1 cellular context compared by ENCODE assay signal in genomic region chr12:45284096-45284901, GRCh38.
TF ChIP-seq lines count a peak whose summit lies in the region.

No MANE protein-coding gene starts in this region.

TF ChIP-seq in SK-N-SH, 30 proteins besides CTCF, POLR2A, EP300 and RAD21 (continued from another document):
- TF ChIP-seq MXI1 (IDR thresholded peaks at IDR 0.05; ENCODE audit: low read depth, low read length) (no peak), SIN3A (IDR thresholded peaks at IDR 0.05; ENCODE audit: borderline replicate concordance, low read depth, low read length) (no peak), POLR2AphosphoS5 (IDR thresholded peaks at IDR 0.05; ENCODE audit: low read depth, low read length) (peak; percentile 48; the same call in 1 of the 2 replicates), JUND (IDR thresholded peaks at IDR 0.05) (peak; percentile 69), NRF1 (IDR thresholded peaks at IDR 0.05; ENCODE audit: low read depth, low read length) (no peak), MAX (IDR thresholded peaks at IDR 0.05; ENCODE audit: low read depth) (peak; percentile 42; the same call in 1 of the 2 replicates), ELF1 (IDR thresholded peaks at IDR 0.05) (no peak), RXRA (IDR thresholded peaks at IDR 0.05; ENCODE audit: borderline replicate concordance, low read depth) (peak; percentile 93), FOXM1 (IDR thresholded peaks at IDR 0.05; ENCODE audit: low read depth) (0 out of 2 replicates have a peak, but pooled peaks have one; percentile 38), YY1 (IDR thresholded peaks at IDR 0.05; ENCODE audit: low read depth) (no peak), GABPA (IDR thresholded peaks at IDR 0.05; ENCODE audit: low read depth) (no peak), TAF1 (IDR thresholded peaks at IDR 0.05; ENCODE audit: borderline replicate concordance, low read depth, low read length) (no peak), GATA2 (CRISPR knock-in tag; IDR thresholded peaks at IDR 0.05) (no peak), FOXJ3 (CRISPR knock-in tag; IDR thresholded peaks at IDR 0.05) (no peak), CHD2 (IDR thresholded peaks at IDR 0.05; ENCODE audit: low read length, partially characterized antibody) (no peak), FOSL2 (IDR thresholded peaks at IDR 0.05; ENCODE audit: borderline replicate concordance, low read depth) (peak; percentile 60; the same call in 1 of the 2 replicates), SMC3 (IDR thresholded peaks at IDR 0.05; ENCODE audit: low read depth, low read length) (no peak), MEF2A (IDR thresholded peaks at IDR 0.05; ENCODE audit: borderline replicate concordance, low read depth) (0 out of 2 replicates have a peak, but pooled peaks have one; percentile 19), TCF12 (IDR thresholded peaks at IDR 0.05) (peak; percentile 86)
- TF ChIP-seq, protein P1, sequence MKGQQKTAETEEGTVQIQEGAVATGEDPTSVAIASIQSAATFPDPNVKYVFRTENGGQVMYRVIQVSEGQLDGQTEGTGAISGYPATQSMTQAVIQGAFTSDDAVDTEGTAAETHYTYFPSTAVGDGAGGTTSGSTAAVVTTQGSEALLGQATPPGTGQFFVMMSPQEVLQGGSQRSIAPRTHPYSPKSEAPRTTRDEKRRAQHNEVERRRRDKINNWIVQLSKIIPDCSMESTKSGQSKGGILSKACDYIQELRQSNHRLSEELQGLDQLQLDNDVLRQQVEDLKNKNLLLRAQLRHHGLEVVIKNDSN (IDR thresholded peaks at IDR 0.05; ENCODE audit: borderline replicate concordance, low read depth): no peak
- TF ChIP-seq, protein P2, sequence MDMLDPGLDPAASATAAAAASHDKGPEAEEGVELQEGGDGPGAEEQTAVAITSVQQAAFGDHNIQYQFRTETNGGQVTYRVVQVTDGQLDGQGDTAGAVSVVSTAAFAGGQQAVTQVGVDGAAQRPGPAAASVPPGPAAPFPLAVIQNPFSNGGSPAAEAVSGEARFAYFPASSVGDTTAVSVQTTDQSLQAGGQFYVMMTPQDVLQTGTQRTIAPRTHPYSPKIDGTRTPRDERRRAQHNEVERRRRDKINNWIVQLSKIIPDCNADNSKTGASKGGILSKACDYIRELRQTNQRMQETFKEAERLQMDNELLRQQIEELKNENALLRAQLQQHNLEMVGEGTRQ (IDR thresholded peaks at IDR 0.05; ENCODE audit: borderline replicate concordance, low read depth, low read length): no peak
TF ChIP-seq in SK-N-SH: peak in this region for 12.
